1 cellular context compared by ENCODE assay signal in genomic region chr15:52178765-52179164, GRCh38.
TF ChIP-seq lines count a peak whose summit lies in the region.

No MANE protein-coding gene starts in this region.

TF ChIP-seq in WTC11, 78 proteins besides CTCF, POLR2A, EP300 and RAD21 (continued from another document):
- TF ChIP-seq AFF4 (CRISPR knock-in tag; IDR thresholded peaks at IDR 0.05; ENCODE audit: borderline replicate concordance) = no peak
- TF ChIP-seq FOXK1 (CRISPR knock-in tag; IDR thresholded peaks at IDR 0.05) = no peak
- TF ChIP-seq ERG (CRISPR knock-in tag; IDR thresholded peaks at IDR 0.05) = no peak
- TF ChIP-seq PREB (CRISPR knock-in tag; IDR thresholded peaks at IDR 0.05; ENCODE audit: borderline replicate concordance) = no peak
- TF ChIP-seq ZNF281 (CRISPR knock-in tag; IDR thresholded peaks at IDR 0.05) = no peak
- TF ChIP-seq SMAD4 (CRISPR knock-in tag; IDR thresholded peaks at IDR 0.05) = no peak
- no peak for TF ChIP-seq E2F4 (CRISPR knock-in tag; IDR thresholded peaks at IDR 0.05; ENCODE audit: borderline replicate concordance, low read depth)
- TF ChIP-seq OVOL2 (CRISPR knock-in tag; IDR thresholded peaks at IDR 0.05; ENCODE audit: borderline replicate concordance) = no peak
- no peak for TF ChIP-seq ZNF121 (CRISPR knock-in tag; IDR thresholded peaks at IDR 0.05)
- TF ChIP-seq ATF1 (CRISPR knock-in tag; IDR thresholded peaks at IDR 0.05) = no peak
- no peak for TF ChIP-seq CBFB (CRISPR knock-in tag; IDR thresholded peaks at IDR 0.05; ENCODE audit: low read depth)
- no peak for TF ChIP-seq EMX1 (CRISPR knock-in tag; IDR thresholded peaks at IDR 0.05)
- no peak for TF ChIP-seq ZNF263 (CRISPR knock-in tag; IDR thresholded peaks at IDR 0.05; ENCODE audit: low read depth)
TF ChIP-seq in WTC11: peak in this region for 0.
